ENCODE assay signal across 18 cellular contexts in genomic region chr13:113047587-113047986, GRCh38. TPM values are rescaled to one million over a fixed set of nuclear protein-coding genes. Genes with fewer than 3 reads are reported as not detected.
"Had no signal": no experiment of that assay in that cellular context is flagged by ENCODE, and none has a peak within 500 bp of the region (broad histone marks: within the 10 kb centered on the region; RNA-seq: fewer than 3 reads in every experiment).

No MANE protein-coding gene starts in this region.

- ATAC-seq: activated naive CD4-positive, alpha-beta T cell treated with anti-CD3 and anti-CD28 coated beads, Interleukin-2, amount 50 U/mL, for 72 hours; effector memory CD8-positive, alpha-beta T cell; sciatic nerve had no signal

- H3K36me3 ChIP-seq: adrenal gland, prostate gland, vagina had no signal

- H3K27ac ChIP-seq: adrenal gland, esophagus squamous epithelium, prostate gland, suprapubic skin, vagina had no signal

- H3K9me3 Mint-ChIP-seq: activated naive CD4-positive, alpha-beta T cell treated with anti-CD3 and anti-CD28 coated beads, Interleukin-2, amount 50 U/mL, for 72 hours; effector memory CD8-positive, alpha-beta T cell; nephron progenitor cell had no signal

- H3K4me3 ChIP-seq: adrenal gland, esophagus squamous epithelium, prostate gland, suprapubic skin, vagina had no signal

- DNase-seq: activated CD4-positive, alpha-beta T cell treated with anti-CD3 and anti-CD28 coated beads, Interleukin-2, amount 50 U/mL, for 4 hours; activated gamma-delta T cell treated with Interleukin-2 at 50 U/mL for 16 hours; adrenal gland; dermis blood vessel endothelial cell; effector memory CD8-positive, alpha-beta T cell; esophagus squamous epithelium; hippocampal formation; nephron progenitor cell; stimulated activated naive CD4-positive, alpha-beta T cell treated with Interleukin-2 at 50 U/mL for 16 hours; T1000; trophoblast cell had no signal

- H3K4me1 ChIP-seq: adrenal gland, prostate gland, suprapubic skin had no signal

- H3K27ac Mint-ChIP-seq: activated naive CD4-positive, alpha-beta T cell treated with anti-CD3 and anti-CD28 coated beads, Interleukin-2, amount 50 U/mL, for 72 hours; effector memory CD8-positive, alpha-beta T cell; nephron progenitor cell had no signal

- H3K27me3 ChIP-seq: esophagus squamous epithelium, vagina had no signal

- H3K9me3 ChIP-seq: adrenal gland, esophagus squamous epithelium, prostate gland, suprapubic skin, vagina had no signal

- H3K4me3 Mint-ChIP-seq: effector memory CD8-positive, alpha-beta T cell; nephron progenitor cell had no signal

- H3K27me3 Mint-ChIP-seq: effector memory CD8-positive, alpha-beta T cell had no signal

- H3K36me3 Mint-ChIP-seq: activated naive CD4-positive, alpha-beta T cell treated with anti-CD3 and anti-CD28 coated beads, Interleukin-2, amount 50 U/mL, for 72 hours had no signal

RNA-seq across cellular contexts. Expression of gene F7, which starts 58.0 kb away (rescaled TPM):
- total RNA-seq: activated naive CD4-positive, alpha-beta T cell treated with anti-CD3 and anti-CD28 coated beads, Interleukin-2, amount 50 U/mL, for 72 hours; dermis blood vessel endothelial cell; esophagus squamous epithelium; myocyte; suprapubic skin; T-helper 1 cell treated with Interleukin-12 subunit alpha and Interleukin-12 subunit beta and Interleukin-4 antibody, amounts not matched to agents 30 ng/mL and 1 ng/mL, for 36 hours; vagina had no signal
